Comparison of ENCODE assay signal across 14 cellular contexts in the genomic region with DNA sequence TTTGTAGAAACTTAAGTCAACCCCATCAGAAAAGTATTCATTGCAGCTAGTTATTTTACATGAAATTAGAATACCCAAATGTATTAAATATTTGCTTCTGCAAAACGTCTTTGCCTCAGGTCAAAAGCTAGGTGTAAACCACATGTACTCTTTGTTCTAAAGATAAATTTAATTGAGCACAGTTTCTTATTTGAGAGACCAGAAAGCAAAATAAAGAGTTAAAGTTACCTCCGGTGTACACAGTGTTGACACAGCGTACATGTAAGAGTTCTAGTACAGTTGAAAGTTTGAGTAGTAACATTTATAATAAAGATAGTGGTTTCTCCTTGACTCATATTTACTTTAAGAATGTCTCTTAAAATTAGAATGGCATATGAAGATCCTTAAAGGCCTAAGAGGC. TPM values are rescaled to one million over a fixed set of nuclear protein-coding genes. Genes with fewer than 3 reads are reported as not detected.
DNase-seq lines count a peak whose midpoint lies in the region; TF ChIP-seq lines count a peak whose summit lies in the region.
"Had no signal": no experiment of that assay in that cellular context is flagged by ENCODE, and none has a peak within 500 bp of the region (broad histone marks: within the 10 kb centered on the region; RNA-seq: fewer than 3 reads in every experiment).

No MANE protein-coding gene starts in this region.

- H3K4me3 Mint-ChIP-seq in T-helper 2 cell treated with Interferon-gamma antibody and Interleukin-4, amounts not matched to agents 5 μg/mL and 100 μg/mL, for 36 hours, result peak overlapping the region; percentile 97
- H3K4me3 Mint-ChIP-seq in activated CD4-positive, alpha-beta memory T cell treated with anti-CD3 and anti-CD28 coated beads, Interleukin-2, amount 10 ng/mL, durations not matched to agents 7 days and 5 days, result no peak overlapping the region

- DNase-seq in T-helper 2 cell treated with Interferon-gamma antibody and Interleukin-4, amounts not matched to agents 5 μg/mL and 100 μg/mL, for 36 hours (ENCODE audit: low spot score), result no peak
- DNase-seq in T-helper 2 cell (no peak), hepatocyte (ENCODE audit: low spot score) (no peak), stomach (no peak), GM03348 (ENCODE audit: low spot score) (no peak), A172 (ENCODE audit: low spot score) (no peak)
- no peak for DNase-seq in activated CD4-positive, alpha-beta memory T cell treated with anti-CD3 and anti-CD28 coated beads, Interleukin-2, amount 10 ng/mL, durations not matched to agents 7 days and 5 days
- DNase-seq: aorta; NCI-H446 treated with DMSO at 0.1 percent for 48 hours; pancreas; stimulated activated CD4-positive, alpha-beta T cell treated with anti-CD3 and anti-CD28 coated beads, Interleukin-4, amount 100 ng/mL, for 24 hours; trophoblast cell had no signal

- WGBS in hepatocyte (ENCODE audit: low lambda C conversion rate, missing lambda C conversion rate), result 26% methylated on average over 3 of the region's 3 CpGs
- WGBS in stomach, 5 donors, result 9 to 29% (median 15%) methylated on average over 3 of the region's 3 CpGs

- peak overlapping the region; percentile 95 for H3K4me2 ChIP-seq in hepatocyte

- H3K9me3 ChIP-seq in hepatocyte (ENCODE audit: low read depth), result no peaks in the 10 kb centered on the region
- H3K9me3 ChIP-seq in stomach, result no peaks in the 10 kb centered on the region
- H3K9me3 ChIP-seq: pancreas, SJSA1 had no signal

- H3K36me3 ChIP-seq in hepatocyte (replicated peaks; ENCODE audit: insufficient read depth, low read depth) (no peaks in the 10 kb centered on the region), stomach (no peaks in the 10 kb centered on the region)
- H3K36me3 ChIP-seq: pancreas had no signal

- peak overlapping the region; percentile 98 for H3K4me3 ChIP-seq in hepatocyte
- H3K4me3 ChIP-seq in stomach, result peak overlapping the region; percentile 90 to 96 (median 94)

- peaks cover 3% of the 10 kb centered on the region for H3K27me3 Mint-ChIP-seq in T-helper 2 cell treated with Interferon-gamma antibody and Interleukin-4, amounts not matched to agents 5 μg/mL and 100 μg/mL, for 36 hours (ENCODE audit: low read depth)
- no peaks in the 10 kb centered on the region for H3K27me3 Mint-ChIP-seq in activated CD4-positive, alpha-beta memory T cell treated with anti-CD3 and anti-CD28 coated beads, Interleukin-2, amount 10 ng/mL, durations not matched to agents 7 days and 5 days

- no peak overlapping the region for H3K27ac Mint-ChIP-seq in T-helper 2 cell treated with Interferon-gamma antibody and Interleukin-4, amounts not matched to agents 5 μg/mL and 100 μg/mL, for 36 hours
- H3K27ac Mint-ChIP-seq in activated CD4-positive, alpha-beta memory T cell treated with anti-CD3 and anti-CD28 coated beads, Interleukin-2, amount 10 ng/mL, durations not matched to agents 7 days and 5 days, result no peak overlapping the region

- no peaks in the 10 kb centered on the region for H3K36me3 Mint-ChIP-seq in T-helper 2 cell treated with Interferon-gamma antibody and Interleukin-4, amounts not matched to agents 5 μg/mL and 100 μg/mL, for 36 hours (ENCODE audit: low read depth)
- no peaks in the 10 kb centered on the region for H3K36me3 Mint-ChIP-seq in activated CD4-positive, alpha-beta memory T cell treated with anti-CD3 and anti-CD28 coated beads, Interleukin-2, amount 10 ng/mL, durations not matched to agents 7 days and 5 days (ENCODE audit: low read depth)

- peaks cover 86% of the 10 kb centered on the region for H3K79me2 ChIP-seq in hepatocyte

- H3K27me3 ChIP-seq in hepatocyte (no peaks in the 10 kb centered on the region), stomach (no peaks in the 10 kb centered on the region)
- H3K27me3 ChIP-seq: pancreas, SJSA1 had no signal

- POLR2A ChIA-PET in activated CD4-positive, alpha-beta memory T cell treated with anti-CD3 and anti-CD28 coated beads, Interleukin-2, amount 10 ng/mL, durations not matched to agents 7 days and 5 days (lab: Charles Lee), result interaction anchor here (1.2 to 1.3 kb wide), 2 partner anchors 22 to 111 kb away, joined by 3 read pairs; no protein-coding TSS in a partner anchor

- H3K9me2 ChIP-seq in hepatocyte (replicated peaks; ENCODE audit: insufficient read depth), result no peaks in the 10 kb centered on the region

- no peak for TF ChIP-seq CTCF in VCaP (conservative IDR thresholded peaks at IDR 0.05)
- no peak for TF ChIP-seq CTCF in hepatocyte (IDR thresholded peaks at IDR 0.05; ENCODE audit: poor library complexity)
- TF ChIP-seq CTCF in stomach (IDR thresholded peaks at IDR 0.05), result no peak

- peak overlapping the region; percentile 93 for H3K27ac ChIP-seq in VCaP
- peak overlapping the region; percentile 92 for H3K27ac ChIP-seq in hepatocyte
- H3K27ac ChIP-seq in stomach, result peak overlapping the region in 3 of 5 donors; percentile 93 to 95 (median 95)

- CTCF ChIA-PET in activated CD4-positive, alpha-beta memory T cell treated with anti-CD3 and anti-CD28 coated beads, Interleukin-2, amount 10 ng/mL, durations not matched to agents 7 days and 5 days (lab: Charles Lee), result interaction anchor here (1.2 to 1.5 kb wide), 4 partner anchors 10 to 139 kb away, joined by 3 to 4 read pairs (median 4); no protein-coding TSS in a partner anchor

- no peak for TF ChIP-seq POLR2A in stomach (IDR thresholded peaks at IDR 0.05)

- H3K4me1 Mint-ChIP-seq in T-helper 2 cell treated with Interferon-gamma antibody and Interleukin-4, amounts not matched to agents 5 μg/mL and 100 μg/mL, for 36 hours (ENCODE audit: low read depth), result peaks cover 44% of the 10 kb centered on the region
- H3K4me1 Mint-ChIP-seq in activated CD4-positive, alpha-beta memory T cell treated with anti-CD3 and anti-CD28 coated beads, Interleukin-2, amount 10 ng/mL, durations not matched to agents 7 days and 5 days, result peaks cover 42% of the 10 kb centered on the region

- H3K4me1 ChIP-seq in hepatocyte (ENCODE audit: insufficient read depth) (peaks cover 20% of the 10 kb centered on the region), stomach (peaks cover 11 to 74% (median 43%) of the 10 kb centered on the region in 4 donors)

- no peak overlapping the region for H2AFZ ChIP-seq in hepatocyte

- intact Hi-C loops in stomach (cut with DNase I; ENCODE audit: low total_unique reads), result loop anchor here (10.0 kb wide), 1 partner anchor 49 kb away; no protein-coding TSS in a partner anchor

- TF ChIP-seq EP300 in stomach (IDR thresholded peaks at IDR 0.05), result no peak

- peaks cover 32% of the 10 kb centered on the region for H4K20me1 ChIP-seq in hepatocyte (ENCODE audit: insufficient read depth, poor library complexity, severe bottlenecking)

- H3K9me3 Mint-ChIP-seq in T-helper 2 cell treated with Interferon-gamma antibody and Interleukin-4, amounts not matched to agents 5 μg/mL and 100 μg/mL, for 36 hours, result no peaks in the 10 kb centered on the region
- H3K9me3 Mint-ChIP-seq in activated CD4-positive, alpha-beta memory T cell treated with anti-CD3 and anti-CD28 coated beads, Interleukin-2, amount 10 ng/mL, durations not matched to agents 7 days and 5 days, result no peaks in the 10 kb centered on the region

RNA-seq across cellular contexts. Expression of gene LRCH1, which starts 2.8 kb away (rescaled TPM):
- 14.1 and 16.3 TPM in 2 replicates for total RNA-seq in hepatocyte
- 5.0 and 5.7 TPM in 2 replicates for polyA plus RNA-seq in hepatocyte
- 10 to 100 TPM; 14.2 to 70.6 (median 50.9) TPM for total RNA-seq in stomach
- 1 to 10 TPM; 5.4 to 8.4 (median 7.5) TPM for polyA plus RNA-seq in stomach
- 10 to 100 TPM; 17.1 TPM for total RNA-seq in activated CD4-positive, alpha-beta memory T cell treated with anti-CD3 and anti-CD28 coated beads, Interleukin-2, amount 10 ng/mL, durations not matched to agents 7 days and 5 days
- 4.9 and 5.0 TPM in 2 replicates for total RNA-seq in A172 (2014; rRNA removed; shearing (Covaris generic))
